In genomic region chr7:39616138-39616537, GRCh38 we compare ENCODE assay signal across 1 cellular context.
A peak's percentile ranks its signal among the peaks of the same experiment; 100 is the strongest.
TF ChIP-seq lines count a peak whose summit lies in the region.

No MANE protein-coding gene starts in this region.

TF ChIP-seq in K562, 482 proteins besides CTCF, POLR2A, EP300 and RAD21:
- TF ChIP-seq SIRT6 (IDR thresholded peaks at IDR 0.05; ENCODE audit: low read depth, low read length) = no peak
- peak; percentile 72; the same call in 1 of the 2 replicates for TF ChIP-seq ATF3 (IDR thresholded peaks at IDR 0.05)
- no peak for TF ChIP-seq ATF3 (CRISPR knock-in tag; conservative IDR thresholded peaks at IDR 0.05)
- 0 out of 4 replicates have a peak, but pooled peaks of 1 of the 2 experiments have one; percentile 28 for TF ChIP-seq TEAD1 (CRISPR knock-in tag; IDR thresholded peaks at IDR 0.05)
- TF ChIP-seq GTF2B (IDR thresholded peaks at IDR 0.05; ENCODE audit: extremely low read depth, insufficient read length) = no peak
- TF ChIP-seq JUND (IDR thresholded peaks at IDR 0.05; ENCODE audit: borderline replicate concordance, low read depth, low read length) = peak; percentile 63; the same call in 1 of the 2 replicates
- TF ChIP-seq JUND (tag; IDR thresholded peaks at IDR 0.05; ENCODE audit: borderline replicate concordance, low read depth, low read length) = peak; percentile 66
- TF ChIP-seq HINFP (tag; conservative IDR thresholded peaks at IDR 0.05; ENCODE audit: low read depth) = no peak
